ENCODE assay signal across 1 cellular context in the genomic region with DNA sequence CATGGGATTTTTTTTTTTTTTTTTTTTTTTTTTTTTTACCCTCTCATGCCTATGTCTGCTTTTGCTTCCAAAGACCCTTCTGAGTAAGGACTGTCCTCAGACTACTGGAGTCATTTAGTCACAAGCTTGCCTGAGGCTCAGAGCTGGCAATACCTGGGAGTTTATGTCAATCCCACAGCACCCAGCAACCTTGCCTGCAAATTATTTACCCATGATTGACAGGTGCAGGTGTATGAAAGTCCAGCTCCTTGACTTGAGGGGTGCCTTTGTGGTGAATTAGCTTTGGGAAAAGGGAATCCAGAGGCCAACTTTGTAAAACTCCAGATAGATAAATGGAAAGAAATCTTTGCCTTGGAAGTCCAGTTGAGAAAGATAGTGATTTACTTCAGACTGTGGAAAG.
A peak's percentile ranks its signal among the peaks of the same experiment; 100 is the strongest.
TF ChIP-seq lines count a peak whose summit lies in the region.

No MANE protein-coding gene starts in this region.

TF ChIP-seq in HepG2, 621 proteins besides CTCF, POLR2A, EP300 and RAD21:
- TF ChIP-seq, protein P1, sequence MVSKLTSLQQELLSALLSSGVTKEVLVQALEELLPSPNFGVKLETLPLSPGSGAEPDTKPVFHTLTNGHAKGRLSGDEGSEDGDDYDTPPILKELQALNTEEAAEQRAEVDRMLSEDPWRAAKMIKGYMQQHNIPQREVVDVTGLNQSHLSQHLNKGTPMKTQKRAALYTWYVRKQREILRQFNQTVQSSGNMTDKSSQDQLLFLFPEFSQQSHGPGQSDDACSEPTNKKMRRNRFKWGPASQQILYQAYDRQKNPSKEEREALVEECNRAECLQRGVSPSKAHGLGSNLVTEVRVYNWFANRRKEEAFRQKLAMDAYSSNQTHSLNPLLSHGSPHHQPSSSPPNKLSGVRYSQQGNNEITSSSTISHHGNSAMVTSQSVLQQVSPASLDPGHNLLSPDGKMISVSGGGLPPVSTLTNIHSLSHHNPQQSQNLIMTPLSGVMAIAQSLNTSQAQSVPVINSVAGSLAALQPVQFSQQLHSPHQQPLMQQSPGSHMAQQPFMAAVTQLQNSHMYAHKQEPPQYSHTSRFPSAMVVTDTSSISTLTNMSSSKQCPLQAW (CRISPR knock-in tag; IDR thresholded peaks at IDR 0.05), result 0 out of 2 replicates have a peak, but pooled peaks have one; percentile 33
- TF ChIP-seq, protein P2, sequence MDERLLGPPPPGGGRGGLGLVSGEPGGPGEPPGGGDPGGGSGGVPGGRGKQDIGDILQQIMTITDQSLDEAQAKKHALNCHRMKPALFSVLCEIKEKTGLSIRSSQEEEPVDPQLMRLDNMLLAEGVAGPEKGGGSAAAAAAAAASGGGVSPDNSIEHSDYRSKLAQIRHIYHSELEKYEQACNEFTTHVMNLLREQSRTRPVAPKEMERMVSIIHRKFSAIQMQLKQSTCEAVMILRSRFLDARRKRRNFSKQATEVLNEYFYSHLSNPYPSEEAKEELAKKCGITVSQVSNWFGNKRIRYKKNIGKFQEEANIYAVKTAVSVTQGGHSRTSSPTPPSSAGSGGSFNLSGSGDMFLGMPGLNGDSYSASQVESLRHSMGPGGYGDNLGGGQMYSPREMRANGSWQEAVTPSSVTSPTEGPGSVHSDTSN (CRISPR knock-in tag; IDR thresholded peaks at IDR 0.05), result peak; percentile 73
- TF ChIP-seq, protein P3, sequence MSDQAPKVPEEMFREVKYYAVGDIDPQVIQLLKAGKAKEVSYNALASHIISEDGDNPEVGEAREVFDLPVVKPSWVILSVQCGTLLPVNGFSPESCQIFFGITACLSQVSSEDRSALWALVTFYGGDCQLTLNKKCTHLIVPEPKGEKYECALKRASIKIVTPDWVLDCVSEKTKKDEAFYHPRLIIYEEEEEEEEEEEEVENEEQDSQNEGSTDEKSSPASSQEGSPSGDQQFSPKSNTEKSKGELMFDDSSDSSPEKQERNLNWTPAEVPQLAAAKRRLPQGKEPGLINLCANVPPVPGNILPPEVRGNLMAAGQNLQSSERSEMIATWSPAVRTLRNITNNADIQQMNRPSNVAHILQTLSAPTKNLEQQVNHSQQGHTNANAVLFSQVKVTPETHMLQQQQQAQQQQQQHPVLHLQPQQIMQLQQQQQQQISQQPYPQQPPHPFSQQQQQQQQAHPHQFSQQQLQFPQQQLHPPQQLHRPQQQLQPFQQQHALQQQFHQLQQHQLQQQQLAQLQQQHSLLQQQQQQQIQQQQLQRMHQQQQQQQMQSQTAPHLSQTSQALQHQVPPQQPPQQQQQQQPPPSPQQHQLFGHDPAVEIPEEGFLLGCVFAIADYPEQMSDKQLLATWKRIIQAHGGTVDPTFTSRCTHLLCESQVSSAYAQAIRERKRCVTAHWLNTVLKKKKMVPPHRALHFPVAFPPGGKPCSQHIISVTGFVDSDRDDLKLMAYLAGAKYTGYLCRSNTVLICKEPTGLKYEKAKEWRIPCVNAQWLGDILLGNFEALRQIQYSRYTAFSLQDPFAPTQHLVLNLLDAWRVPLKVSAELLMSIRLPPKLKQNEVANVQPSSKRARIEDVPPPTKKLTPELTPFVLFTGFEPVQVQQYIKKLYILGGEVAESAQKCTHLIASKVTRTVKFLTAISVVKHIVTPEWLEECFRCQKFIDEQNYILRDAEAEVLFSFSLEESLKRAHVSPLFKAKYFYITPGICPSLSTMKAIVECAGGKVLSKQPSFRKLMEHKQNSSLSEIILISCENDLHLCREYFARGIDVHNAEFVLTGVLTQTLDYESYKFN (CRISPR knock-in tag; conservative IDR thresholded peaks at IDR 0.05), result 0 out of 2 replicates have a peak, but pooled peaks have one; percentile 20
